Comparison of ENCODE assay signal across 16 cellular contexts in the genomic region with DNA sequence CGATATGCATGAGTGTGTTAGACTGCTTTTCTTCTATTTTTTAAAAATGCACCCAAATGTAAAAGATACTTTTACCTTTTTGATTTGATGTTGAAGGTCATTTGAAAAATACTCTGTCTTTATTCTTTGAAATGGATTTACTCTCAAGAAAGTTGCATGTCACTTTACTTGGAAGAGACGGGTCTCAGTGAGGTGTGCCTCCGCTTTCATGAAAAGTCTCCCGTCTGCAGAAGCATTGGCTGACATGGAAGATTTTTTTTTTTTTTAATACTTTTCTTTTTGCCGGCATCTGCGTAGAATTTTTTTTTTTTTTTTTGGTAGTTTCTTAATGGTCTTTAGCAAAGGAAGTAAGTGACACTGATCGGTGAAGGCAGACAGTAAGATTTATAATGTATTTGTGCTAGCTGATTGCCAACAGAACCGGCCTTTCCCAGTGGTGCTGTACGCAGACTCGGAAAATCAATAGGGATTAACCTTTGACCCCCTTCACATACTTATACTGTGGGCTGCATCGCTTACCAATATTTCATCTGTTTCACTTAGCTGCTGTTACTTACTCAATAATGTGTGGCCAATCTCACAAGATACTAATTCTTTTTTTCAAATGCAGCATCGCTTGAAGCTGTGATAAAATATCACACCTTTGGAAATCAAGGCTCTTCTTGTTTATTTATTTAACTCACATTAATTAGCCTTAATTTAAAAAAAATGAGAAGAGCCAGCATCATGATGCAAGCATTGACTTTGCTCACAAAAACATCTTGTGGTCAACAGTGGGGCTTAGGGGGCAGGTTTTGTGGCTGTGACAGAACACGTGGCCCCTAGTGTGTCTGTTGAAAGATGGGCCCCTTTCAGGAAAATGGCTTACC.
DNase-seq lines count a peak whose midpoint lies in the region; ATAC-seq and TF ChIP-seq lines count a peak whose summit lies in the region.
"Had no signal": no experiment of that assay in that cellular context is flagged by ENCODE, and none has a peak within 500 bp of the region (broad histone marks: within the 10 kb centered on the region; RNA-seq: fewer than 3 reads in every experiment).

No MANE protein-coding gene starts in this region.

- no peak overlapping the region for H3K4me3 ChIP-seq in right lobe of liver
- H3K4me3 ChIP-seq: Peyer's patch, SJSA1 had no signal

- H3K27ac Mint-ChIP-seq in activated CD4-positive, alpha-beta T cell treated with anti-CD3 and anti-CD28 coated beads, Interleukin-2, amount 10 ng/mL, durations not matched to agents 24 days and 14 days: no peak overlapping the region
- no peak overlapping the region for H3K27ac Mint-ChIP-seq in activated CD4-positive, alpha-beta T cell treated with anti-CD3 and anti-CD28 coated beads for 36 hours
- H3K27ac Mint-ChIP-seq: B cell, H9 had no signal

- POLR2A ChIA-PET in activated CD4-positive, alpha-beta T cell treated with anti-CD3 and anti-CD28 coated beads for 36 hours (lab: Charles Lee): interaction anchor here (0.7 kb wide), 1 partner anchor 27 kb away, joined by 3 read pairs; no protein-coding TSS in a partner anchor

- H3K4me3 Mint-ChIP-seq in activated CD4-positive, alpha-beta T cell treated with anti-CD3 and anti-CD28 coated beads, Interleukin-2, amount 10 ng/mL, durations not matched to agents 24 days and 14 days: no peak overlapping the region
- H3K4me3 Mint-ChIP-seq in activated CD4-positive, alpha-beta T cell treated with anti-CD3 and anti-CD28 coated beads for 36 hours: no peak overlapping the region
- H3K4me3 Mint-ChIP-seq: B cell, H9 had no signal

- peak overlapping the region in 2 of 3 donors; percentile 14 to 37 for H3K27ac ChIP-seq in right lobe of liver
- H3K27ac ChIP-seq: Peyer's patch, SJSA1 had no signal

- CTCF ChIA-PET in activated CD4-positive, alpha-beta T cell treated with anti-CD3 and anti-CD28 coated beads for 36 hours (lab: Charles Lee): no interaction called here

- no peaks in the 10 kb centered on the region for H3K27me3 Mint-ChIP-seq in activated CD4-positive, alpha-beta T cell treated with anti-CD3 and anti-CD28 coated beads, Interleukin-2, amount 10 ng/mL, durations not matched to agents 24 days and 14 days
- no peaks in the 10 kb centered on the region for H3K27me3 Mint-ChIP-seq in activated CD4-positive, alpha-beta T cell treated with anti-CD3 and anti-CD28 coated beads for 36 hours
- H3K27me3 Mint-ChIP-seq: B cell had no signal

- intact Hi-C loops in right lobe of liver (cut with DNase I): no loop called here
- intact Hi-C loops in activated CD4-positive, alpha-beta T cell treated with anti-CD3 and anti-CD28 coated beads, Interleukin-2, amount 10 ng/mL, durations not matched to agents 24 days and 14 days (cut with micrococcal nuclease): no loop called here
- intact Hi-C loops in activated CD4-positive, alpha-beta T cell treated with anti-CD3 and anti-CD28 coated beads for 36 hours (cut with DNase I, micrococcal nuclease): no loop called here

- no peak for TF ChIP-seq CTCF in right lobe of liver (IDR thresholded peaks at IDR 0.05)

- WGBS in right lobe of liver (ENCODE audit: insufficient coverage, low coverage, low lambda C conversion rate, missing lambda C conversion rate): 43% methylated on average over 13 of the region's 13 CpGs

- TF ChIP-seq POLR2A in right lobe of liver (IDR thresholded peaks at IDR 0.05): no peak

- H3K27me3 ChIP-seq in right lobe of liver: no peaks in the 10 kb centered on the region
- H3K27me3 ChIP-seq: Peyer's patch, SJSA1 had no signal

- H3K4me1 Mint-ChIP-seq in activated CD4-positive, alpha-beta T cell treated with anti-CD3 and anti-CD28 coated beads, Interleukin-2, amount 10 ng/mL, durations not matched to agents 24 days and 14 days: no peaks in the 10 kb centered on the region
- H3K4me1 Mint-ChIP-seq in activated CD4-positive, alpha-beta T cell treated with anti-CD3 and anti-CD28 coated beads for 36 hours: no peaks in the 10 kb centered on the region
- H3K4me1 Mint-ChIP-seq: B cell had no signal

- H3K36me3 ChIP-seq in right lobe of liver: no peaks in the 10 kb centered on the region
- H3K36me3 ChIP-seq: Peyer's patch, SJSA1 had no signal

- DNase-seq in NK-92 treated with Interleukin-12 subunit alpha and Interleukin-12 subunit beta, amount 100 ng/mL, for 24 hours (lab: John Stamatoyannopoulos, UW): peak; percentile 2
- no peak for DNase-seq in NK-92 (lab: John Stamatoyannopoulos, UW; ENCODE audit: unreplicated experiment)
- DNase-seq in NOMO-1 treated with DMSO at 0.1 percent for 48 hours (lab: John Stamatoyannopoulos, UW; ENCODE audit: unreplicated experiment): peak; percentile 56
- DNase-seq in right lobe of liver: peak in 1 of 3 donors; percentile 56
- no peak for DNase-seq in activated CD4-positive, alpha-beta T cell treated with anti-CD3 and anti-CD28 coated beads, Interleukin-2, amount 10 ng/mL, durations not matched to agents 24 days and 14 days
- DNase-seq in hypothalamus (lab: John Stamatoyannopoulos, UW): no peak
- DNase-seq in activated CD4-positive, alpha-beta T cell treated with anti-CD3 and anti-CD28 coated beads for 36 hours: no peak
- DNase-seq: GDM1, H9, MM.1S, NCI-H1417 treated with DMSO at 0.1 percent for 48 hours, NCI-H2029 treated with DMSO at 0.1 percent for 48 hours, NCI-H2171 treated with DMSO at 0.1 percent for 48 hours, Peyer's patch had no signal

- ATAC-seq in right lobe of liver: peak; percentile 83 to 93 (median 88)
- no peak for ATAC-seq in activated CD4-positive, alpha-beta T cell treated with anti-CD3 and anti-CD28 coated beads for 36 hours

- H3K4me1 ChIP-seq in right lobe of liver: peaks cover 0 to 20% (median 9%) of the 10 kb centered on the region in 4 donors
- H3K4me1 ChIP-seq: Peyer's patch, SJSA1 had no signal

- H3K9me3 Mint-ChIP-seq in activated CD4-positive, alpha-beta T cell treated with anti-CD3 and anti-CD28 coated beads, Interleukin-2, amount 10 ng/mL, durations not matched to agents 24 days and 14 days: no peaks in the 10 kb centered on the region
- no peaks in the 10 kb centered on the region for H3K9me3 Mint-ChIP-seq in activated CD4-positive, alpha-beta T cell treated with anti-CD3 and anti-CD28 coated beads for 36 hours (ENCODE audit: low read depth)
- H3K9me3 Mint-ChIP-seq: H9 had no signal

- H3K9me3 ChIP-seq in right lobe of liver: no peaks in the 10 kb centered on the region
- H3K9me3 ChIP-seq: Peyer's patch, SJSA1 had no signal

- H3K36me3 Mint-ChIP-seq in activated CD4-positive, alpha-beta T cell treated with anti-CD3 and anti-CD28 coated beads, Interleukin-2, amount 10 ng/mL, durations not matched to agents 24 days and 14 days (ENCODE audit: low read depth): no peaks in the 10 kb centered on the region
- no peaks in the 10 kb centered on the region for H3K36me3 Mint-ChIP-seq in activated CD4-positive, alpha-beta T cell treated with anti-CD3 and anti-CD28 coated beads for 36 hours (ENCODE audit: low read depth)

Comparison
In these comparisons a context has a peak if more than half of its experiments do, and no peak if none do; other contexts are left out.
1. DNase-seq: peak in NK-92 treated with Interleukin-12 subunit alpha and Interleukin-12 subunit beta, amount 100 ng/mL, for 24 hours (single experiment) and NOMO-1 treated with DMSO at 0.1 percent for 48 hours (single experiment); none in NK-92 (single experiment), activated CD4-positive, alpha-beta T cell treated with anti-CD3 and anti-CD28 coated beads, Interleukin-2, amount 10 ng/mL, durations not matched to agents 24 days and 14 days (single experiment), hypothalamus (0 of 51) and activated CD4-positive, alpha-beta T cell treated with anti-CD3 and anti-CD28 coated beads for 36 hours (single experiment).